In the genomic region with DNA sequence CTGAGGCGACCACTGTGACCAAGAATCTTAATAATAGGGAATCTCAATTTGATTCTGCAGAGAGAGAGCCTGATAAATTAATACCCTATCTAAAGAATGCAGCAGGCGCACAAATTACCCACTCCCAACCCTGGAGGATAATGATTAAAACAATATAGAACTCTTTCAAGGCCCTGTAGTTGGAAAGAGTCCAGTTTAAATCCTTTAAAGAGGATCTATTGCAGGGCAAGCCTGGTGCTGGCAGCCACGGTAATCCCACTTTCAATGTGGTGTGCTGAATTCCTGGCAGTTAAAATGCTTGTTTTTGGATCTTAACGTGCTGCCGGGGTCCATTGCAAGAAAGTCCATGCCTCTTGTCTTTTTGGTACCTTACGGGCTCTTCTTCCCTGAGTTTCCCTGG, we compare ENCODE assay signal across 13 cellular contexts. TPM values are rescaled to one million over a fixed set of nuclear protein-coding genes. Genes with fewer than 3 reads are reported as not detected.
DNase-seq lines count a peak whose midpoint lies in the region; ATAC-seq and TF ChIP-seq lines count a peak whose summit lies in the region.
"Had no signal": no experiment of that assay in that cellular context is flagged by ENCODE, and none has a peak within 500 bp of the region (broad histone marks: within the 10 kb centered on the region; RNA-seq: fewer than 3 reads in every experiment).

No MANE protein-coding gene starts in this region.

- peaks cover 42% of the 10 kb centered on the region for H3K36me3 Mint-ChIP-seq in CD8-positive, alpha-beta T cell

- peak overlapping the region; percentile 45 for H3K27ac Mint-ChIP-seq in CD8-positive, alpha-beta T cell

- no peak overlapping the region for H3K4me3 Mint-ChIP-seq in CD8-positive, alpha-beta T cell

- DNase-seq in CD8-positive, alpha-beta T cell: no peak
- peak; percentile 68 for DNase-seq in NCI-H82 (lab: John Stamatoyannopoulos, UW)
- no peak for DNase-seq in psoas muscle
- DNase-seq in islet precursor cell: no peak
- no peak for DNase-seq in SW 1271 (lab: John Stamatoyannopoulos, UW)
- DNase-seq: HCEC 1CT; left ventricle myocardium inferior; right lobe of liver; SHP77 treated with DMSO at 0.1 percent for 48 hours; stimulated activated CD4-positive, alpha-beta T cell treated with anti-CD3 and anti-CD28 coated beads, Interleukin-4, amount 100 ng/mL, for 24 hours had no signal

- peaks cover 82% of the 10 kb centered on the region for H3K4me1 Mint-ChIP-seq in CD8-positive, alpha-beta T cell (ENCODE audit: low read depth)

- H3K9me3 Mint-ChIP-seq in CD8-positive, alpha-beta T cell: no peaks in the 10 kb centered on the region
- H3K9me3 Mint-ChIP-seq: activated T-helper 2 cell treated with anti-CD3 and anti-CD28 coated beads, Interferon-gamma antibody, Interleukin-2, Interleukin-4, amounts not matched to agents 10 μg/mL and 5 μg/mL and 100 μg/mL, durations not matched to agents 14 hours and 24 hours and 36 hours had no signal

- TF ChIP-seq CTCF in CD8-positive, alpha-beta T cell (IDR thresholded peaks at IDR 0.05): no peak
- no peak for TF ChIP-seq CTCF in psoas muscle (IDR thresholded peaks at IDR 0.05)

- H3K9me3 ChIP-seq in CD8-positive, alpha-beta T cell (ENCODE audit: low read length): no peaks in the 10 kb centered on the region
- no peaks in the 10 kb centered on the region for H3K9me3 ChIP-seq in psoas muscle
- H3K9me3 ChIP-seq: left ventricle myocardium inferior, right lobe of liver had no signal

- POLR2A ChIA-PET in CD8-positive, alpha-beta T cell (lab: Charles Lee): no interaction called here

- WGBS in psoas muscle, 3 donors: 46 to 58% (median 52%) methylated on average over 6 of the region's 6 CpGs

- peaks cover 51% of the 10 kb centered on the region for H3K4me1 ChIP-seq in CD8-positive, alpha-beta T cell (ENCODE audit: insufficient read depth, low read length)
- peaks cover 72% of the 10 kb centered on the region for H3K4me1 ChIP-seq in psoas muscle

- H3K36me3 ChIP-seq in CD8-positive, alpha-beta T cell (ENCODE audit: insufficient read depth, low read length): peaks cover 3% of the 10 kb centered on the region
- H3K36me3 ChIP-seq in psoas muscle (ENCODE audit: insufficient read depth in 1 of 2, low read depth in 1 of 2): peaks cover 0 to 15% of the 10 kb centered on the region in 2 donors
- H3K36me3 ChIP-seq: left ventricle myocardium inferior, right lobe of liver had no signal

- no peak overlapping the region for H3K4me3 ChIP-seq in CD8-positive, alpha-beta T cell (ENCODE audit: low read depth, low read length)
- peak overlapping the region; percentile 11 for H3K4me3 ChIP-seq in psoas muscle
- H3K4me3 ChIP-seq: left ventricle myocardium inferior, right lobe of liver had no signal

- CTCF ChIA-PET in CD8-positive, alpha-beta T cell (lab: Charles Lee): no interaction called here

- intact Hi-C loops in CD8-positive, alpha-beta T cell (cut with DNase I, micrococcal nuclease): no loop called here
- intact Hi-C loops in psoas muscle (cut with DNase I): no loop called here

- no peak overlapping the region for H3K27ac ChIP-seq in CD8-positive, alpha-beta T cell (ENCODE audit: low read depth, low read length)
- peak overlapping the region; percentile 15 for H3K27ac ChIP-seq in cingulate gyrus (ENCODE audit: low read depth, low read length)
- peak overlapping the region; percentile 68 for H3K27ac ChIP-seq in psoas muscle
- H3K27ac ChIP-seq: left ventricle myocardium inferior, right lobe of liver had no signal

- no peak for ATAC-seq in CD8-positive, alpha-beta T cell
- peak in 1 of 4 donors; percentile 32 for ATAC-seq in psoas muscle
- ATAC-seq in GM21723 (IDR thresholded peaks at IDR 0.05; ENCODE audit: unreplicated experiment): no peak

- H3K27me3 Mint-ChIP-seq in CD8-positive, alpha-beta T cell (ENCODE audit: low read depth): no peaks in the 10 kb centered on the region

- H3K27me3 ChIP-seq in CD8-positive, alpha-beta T cell (ENCODE audit: insufficient read depth, low read length): no peaks in the 10 kb centered on the region
- H3K27me3 ChIP-seq in psoas muscle (ENCODE audit: insufficient read depth in 3 of 3, low read length in 2 of 3): no peaks in the 10 kb centered on the region
- H3K27me3 ChIP-seq: right lobe of liver had no signal

RNA-seq across cellular contexts. Expression of gene MARCHF6, which starts 20.5 kb away (rescaled TPM):
- 100 to 1,000 TPM; 182 to 189 TPM for total RNA-seq in CD8-positive, alpha-beta T cell
- 100 to 1,000 TPM; 160 to 250 (median 193) TPM for total RNA-seq in psoas muscle
- 10 to 100 TPM; 36.6 to 88.5 (median 72.0) TPM for polyA plus RNA-seq in psoas muscle
